ENCODE assay signal across 14 cellular contexts in genomic region chr1:239617259-239617658, GRCh38.
A peak's percentile ranks its signal among the peaks of the same experiment; 100 is the strongest.
DNase-seq lines count a peak whose midpoint lies in the region; ATAC-seq and TF ChIP-seq lines count a peak whose summit lies in the region.
"Had no signal": no experiment of that assay in that cellular context is flagged by ENCODE, and none has a peak within 500 bp of the region (broad histone marks: within the 10 kb centered on the region; RNA-seq: fewer than 3 reads in every experiment).

No MANE protein-coding gene starts in this region.

- no peak overlapping the region for H2AFZ ChIP-seq in GM23338
- no peak overlapping the region for H2AFZ ChIP-seq in PC-3 (ENCODE audit: low read length)
- H2AFZ ChIP-seq in neural progenitor cell (replicated peaks) = no peak overlapping the region

- intact Hi-C loops in PC-3 (cut with micrococcal nuclease) = no loop called here

- POLR2A ChIA-PET in PC-3 (lab: Charles Lee; ENCODE audit: unreplicated experiment) = no interaction called here

- ATAC-seq in GM23338 = no peak
- peak; percentile 14 for ATAC-seq in PC-3

- H3K9ac ChIP-seq in PC-3 (ENCODE audit: low read length) = no peak overlapping the region
- H3K9ac ChIP-seq in neural progenitor cell = no peak overlapping the region

- H3K27me3 Mint-ChIP-seq in GM23338 (ENCODE audit: insufficient read depth, low read depth, poor library complexity) (peaks cover 2% of the 10 kb centered on the region), neural progenitor cell (ENCODE audit: insufficient read depth, low read depth) (peaks cover 2% of the 10 kb centered on the region)
- H3K27me3 Mint-ChIP-seq: CD4-positive, alpha-beta memory T cell had no signal

- H3K79me2 ChIP-seq in GM23338 (replicated peaks; ENCODE audit: insufficient read depth) (no peaks in the 10 kb centered on the region), PC-3 (ENCODE audit: low read length) (no peaks in the 10 kb centered on the region), neural progenitor cell (ENCODE audit: low read depth) (no peaks in the 10 kb centered on the region)

- H3K4me3 Mint-ChIP-seq in GM23338 (no peak overlapping the region), neural progenitor cell (no peak overlapping the region)
- H3K4me3 Mint-ChIP-seq: CD4-positive, alpha-beta memory T cell had no signal

- H3K4me3 ChIP-seq in GM23338 (no peak overlapping the region), PC-3 (ENCODE audit: low read length) (no peak overlapping the region), neural progenitor cell (no peak overlapping the region)

- H3K27me3 ChIP-seq in GM23338 (ENCODE audit: insufficient read depth) = no peaks in the 10 kb centered on the region
- H3K27me3 ChIP-seq in PC-3 (ENCODE audit: low read length) = no peaks in the 10 kb centered on the region
- no peaks in the 10 kb centered on the region for H3K27me3 ChIP-seq in neural progenitor cell

- H3K27ac Mint-ChIP-seq in GM23338 (peak overlapping the region; percentile 50; the same call in 1 of the 2 replicates), neural progenitor cell (peak overlapping the region; percentile 22)

- H3K36me3 Mint-ChIP-seq in GM23338 (ENCODE audit: low read depth) (peaks cover 6% of the 10 kb centered on the region; the same call in 2 of the 3 replicates), neural progenitor cell (no peaks in the 10 kb centered on the region)
- H3K36me3 Mint-ChIP-seq: CD4-positive, alpha-beta memory T cell had no signal

- BruUV-seq in PC-3 (replicated peaks; lab: Mats Ljungman, UMichigan) = no TSS peak

- H3K4me2 ChIP-seq in GM23338 = no peak overlapping the region
- H3K4me2 ChIP-seq in PC-3 (ENCODE audit: low read length) = peak overlapping the region; percentile 32
- no peak overlapping the region for H3K4me2 ChIP-seq in neural progenitor cell

- H3K9me2 ChIP-seq in GM23338 (ENCODE audit: insufficient read depth) = 0 out of 2 replicates have a peak, but pooled peaks cover 5% of the 10 kb centered on the region
- H3K9me2 ChIP-seq in PC-3 (replicated peaks; ENCODE audit: low read length) = no peaks in the 10 kb centered on the region

- H3K9me3 ChIP-seq in PC-3 (ENCODE audit: low read length) = no peaks in the 10 kb centered on the region
- H3K9me3 ChIP-seq in neural progenitor cell (ENCODE audit: low read depth) = no peaks in the 10 kb centered on the region

- H3F3A ChIP-seq in GM23338 (replicated peaks; ENCODE audit: low read depth) = no peaks in the 10 kb centered on the region
- no peaks in the 10 kb centered on the region for H3F3A ChIP-seq in PC-3 (ENCODE audit: low read length, unreplicated experiment)
- no peaks in the 10 kb centered on the region for H3F3A ChIP-seq in neural progenitor cell (ENCODE audit: low read depth)

- DNase-seq in GM23338 (ENCODE audit: low spot score) (no peak), PC-3 (no peak), neural progenitor cell (ENCODE audit: low spot score) (no peak), NCI-H187 (lab: John Stamatoyannopoulos, UW) (no peak), kidney tubule cell (ENCODE audit: low spot score) (no peak), cortex of kidney (lab: John Stamatoyannopoulos, UW) (no peak)
- DNase-seq: C1 segment of cervical spinal cord; Calu3; CD4-positive, alpha-beta memory T cell; COR-L47; DMS153; DND-41; H7; HCEC 1CT had no signal

- CTCF ChIA-PET in PC-3 (lab: Charles Lee) = no interaction called here

- H3K27ac ChIP-seq in GM23338 (ENCODE audit: low read depth) = no peak overlapping the region
- H3K27ac ChIP-seq in PC-3 (ENCODE audit: low read length) = no peak overlapping the region
- no peak overlapping the region for H3K27ac ChIP-seq in neural progenitor cell

- no peaks in the 10 kb centered on the region for H3K4me1 ChIP-seq in GM23338 (ENCODE audit: insufficient read depth)
- H3K4me1 ChIP-seq in PC-3 (ENCODE audit: insufficient read depth, low read length) = peaks cover 22% of the 10 kb centered on the region
- peaks cover 4% of the 10 kb centered on the region for H3K4me1 ChIP-seq in neural progenitor cell

- H3K36me3 ChIP-seq in GM23338 (ENCODE audit: insufficient read depth) = no peaks in the 10 kb centered on the region
- H3K36me3 ChIP-seq in PC-3 (ENCODE audit: low read depth, low read length) = no peaks in the 10 kb centered on the region
- H3K36me3 ChIP-seq in neural progenitor cell = no peaks in the 10 kb centered on the region

- H4K20me1 ChIP-seq in GM23338 (replicated peaks; ENCODE audit: insufficient read depth) (no peaks in the 10 kb centered on the region), PC-3 (ENCODE audit: low read length) (no peaks in the 10 kb centered on the region), neural progenitor cell (ENCODE audit: low read depth) (no peaks in the 10 kb centered on the region)

- peaks cover 4% of the 10 kb centered on the region; the same call in 1 of the 3 replicates for H3K4me1 Mint-ChIP-seq in GM23338
- peaks cover 5% of the 10 kb centered on the region for H3K4me1 Mint-ChIP-seq in neural progenitor cell

- H3K9me3 Mint-ChIP-seq in GM23338 (peaks cover 2% of the 10 kb centered on the region; the same call in 2 of the 3 replicates), neural progenitor cell (peaks cover 1% of the 10 kb centered on the region)

- TF ChIP-seq CTCF in GM23338 (conservative IDR thresholded peaks at IDR 0.05; ENCODE audit: low read depth in 2 of 2) = no peak
- no peak for TF ChIP-seq CTCF in PC-3 (conservative IDR thresholded peaks at IDR 0.05; ENCODE audit: low read depth, low read length)
- TF ChIP-seq CTCF in neural progenitor cell (IDR thresholded peaks at IDR 0.05) = no peak

TF ChIP-seq in GM23338, 12 proteins besides CTCF, POLR2A, EP300 and RAD21 (continues in another document):
- no peak for TF ChIP-seq ZNF114 (CRISPR knock-in tag; IDR thresholded peaks at IDR 0.05)
- no peak for TF ChIP-seq JUNB (IDR thresholded peaks at IDR 0.05; ENCODE audit: unreplicated experiment)
- TF ChIP-seq ZNF331 (CRISPR knock-in tag; IDR thresholded peaks at IDR 0.05; ENCODE audit: low read depth) = no peak
- no peak for TF ChIP-seq EZH2 (IDR thresholded peaks at IDR 0.05; ENCODE audit: low read depth, unreplicated experiment)
- no peak for TF ChIP-seq STAT1 (IDR thresholded peaks at IDR 0.05; ENCODE audit: unreplicated experiment)
- no peak for TF ChIP-seq ZNF462 (CRISPR knock-in tag; IDR thresholded peaks at IDR 0.05)
- no peak for TF ChIP-seq POLR2AphosphoS5 (IDR thresholded peaks at IDR 0.05; ENCODE audit: low read depth)
- TF ChIP-seq EZH2phosphoT487 (IDR thresholded peaks at IDR 0.05; ENCODE audit: unreplicated experiment) = no peak
- no peak for TF ChIP-seq NANOG (IDR thresholded peaks at IDR 0.05; ENCODE audit: borderline replicate concordance)
